In genomic region chr6:98579941-98580340, GRCh38 we compare ENCODE assay signal across 16 cellular contexts.
"Had no signal": no experiment of that assay in that cellular context is flagged by ENCODE, and none has a peak within 500 bp of the region (broad histone marks: within the 10 kb centered on the region; RNA-seq: fewer than 3 reads in every experiment).

No MANE protein-coding gene starts in this region.

- H3K4me3 ChIP-seq: adrenal gland, lower lobe of right lung, transverse colon had no signal

- H3K27ac ChIP-seq: adrenal gland, lower lobe of right lung, transverse colon had no signal

- H3K4me1 ChIP-seq: adrenal gland, lower lobe of right lung had no signal

- H3K27me3 ChIP-seq: adrenal gland, transverse colon had no signal

- ATAC-seq: activated T-cell treated with anti-CD3 and anti-CD28 coated beads, Interleukin-2, amount 50 U/mL, for 4 hours; lower lobe of right lung; stimulated activated naive B cell treated with anti-CD40 and anti-IgM and Interleukin-4, amounts not matched to agents 10 μg/mL and 1 μg/mL and 100 μg/mL, for 72 hours had no signal

- DNase-seq: activated CD4-positive, alpha-beta memory T cell treated with anti-CD3 and anti-CD28 coated beads, Interleukin-2, amount 10 ng/mL, durations not matched to agents 7 days and 5 days; activated CD4-positive, alpha-beta T cell treated with anti-CD3 and anti-CD28 coated beads for 4 hours; activated effector memory CD4-positive, alpha-beta T cell treated with Interleukin-2 at 50 U/mL for 16 hours; activated naive CD4-positive, alpha-beta T cell treated with anti-CD3 and anti-CD28 coated beads, Interleukin-2, amount 50 U/mL, for 16 hours; activated T-cell treated with anti-CD3 and anti-CD28 coated beads, Interleukin-2, amount 50 U/mL, for 4 hours; adrenal gland; cortex of kidney; effector CD8-positive, alpha-beta T cell; foreskin melanocyte; head of caudate nucleus; immature natural killer cell; lower lobe of right lung; stimulated activated CD4-positive, alpha-beta T cell treated with anti-CD3 and anti-CD28 coated beads, Interleukin-4, amount 100 ng/mL, for 1 hour; stimulated activated naive B cell treated with anti-CD40 and anti-IgM and Interleukin-4, amounts not matched to agents 10 μg/mL and 1 μg/mL and 100 μg/mL, for 72 hours; T-helper 2 cell; transverse colon had no signal

- H3K36me3 ChIP-seq: adrenal gland, lower lobe of right lung, transverse colon had no signal

- H3K9me3 ChIP-seq: adrenal gland, lower lobe of right lung, transverse colon had no signal
